Comparison of ENCODE assay signal across 21 cellular contexts in the genomic region with DNA sequence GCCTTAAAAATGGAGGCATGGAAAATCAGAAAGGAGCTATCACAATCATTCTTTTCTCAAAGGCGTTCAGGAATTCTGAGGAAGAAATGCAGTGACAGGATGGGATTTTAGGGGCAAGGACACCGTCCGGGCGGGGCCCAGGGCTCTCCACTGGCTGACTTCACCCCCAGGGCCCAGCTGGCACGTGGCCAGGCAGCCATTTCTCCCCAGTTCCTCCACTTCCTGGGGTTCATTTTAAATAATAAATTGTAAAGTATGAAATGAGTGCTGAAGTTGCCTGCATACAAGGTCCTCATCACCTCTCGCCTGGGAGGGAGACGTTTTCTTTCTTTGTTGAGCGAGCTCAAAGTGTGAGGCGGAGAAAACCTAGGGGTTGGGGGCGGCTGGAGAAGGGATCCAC.
DNase-seq lines count a peak whose midpoint lies in the region; TF ChIP-seq lines count a peak whose summit lies in the region.
"Had no signal": no experiment of that assay in that cellular context is flagged by ENCODE, and none has a peak within 500 bp of the region (broad histone marks: within the 10 kb centered on the region; RNA-seq: fewer than 3 reads in every experiment).

No MANE protein-coding gene starts in this region.

- no peaks in the 10 kb centered on the region for H3K27me3 ChIP-seq in CD8-positive, alpha-beta memory T cell (ENCODE audit: insufficient read depth, low read length, poor library complexity, severe bottlenecking)

- H3K27ac Mint-ChIP-seq in CD8-positive, alpha-beta memory T cell, result no peak overlapping the region
- H3K27ac Mint-ChIP-seq: CD4-positive, CD25-positive, alpha-beta regulatory T cell had no signal

- peaks cover 0 to 67% (median 8%) of the 10 kb centered on the region in 3 donors for H3K36me3 Mint-ChIP-seq in CD8-positive, alpha-beta memory T cell

- H3K4me1 Mint-ChIP-seq in CD8-positive, alpha-beta memory T cell, result peaks cover 7% of the 10 kb centered on the region in 3 donors

- H3K9me3 Mint-ChIP-seq in CD8-positive, alpha-beta memory T cell, result no peaks in the 10 kb centered on the region
- H3K9me3 Mint-ChIP-seq: CD4-positive, CD25-positive, alpha-beta regulatory T cell; H9 had no signal

- intact Hi-C loops in posterior vena cava (cut with DNase I), result no loop called here

- H3K4me3 ChIP-seq in CD8-positive, alpha-beta memory T cell (ENCODE audit: low read length), result no peak overlapping the region
- H3K4me3 ChIP-seq: GM12878 had no signal

- peaks cover 12% of the 10 kb centered on the region for H3K36me3 ChIP-seq in CD8-positive, alpha-beta memory T cell (ENCODE audit: insufficient read depth, low read length)

- H3K9me3 ChIP-seq in CD8-positive, alpha-beta memory T cell (ENCODE audit: low read length), result no peaks in the 10 kb centered on the region
- H3K9me3 ChIP-seq: Caco-2 had no signal

- no peaks in the 10 kb centered on the region for H3K27me3 Mint-ChIP-seq in CD8-positive, alpha-beta memory T cell
- H3K27me3 Mint-ChIP-seq: CD4-positive, CD25-positive, alpha-beta regulatory T cell had no signal

- POLR2A ChIA-PET in RWPE1 (lab: Yijun Ruan, JAX; ENCODE audit: low non-redundant PET), result no interaction called here
- POLR2A ChIA-PET in CD8-positive, alpha-beta memory T cell (lab: Charles Lee), result no interaction called here

- TF ChIP-seq CTCF in RWPE1 (conservative IDR thresholded peaks at IDR 0.05; ENCODE audit: low read depth), result no peak

- H3K27ac ChIP-seq in RWPE1 (peak overlapping the region; percentile 19), cingulate gyrus (ENCODE audit: low read depth, low read length) (peak overlapping the region; percentile 35)
- H3K27ac ChIP-seq in CD8-positive, alpha-beta memory T cell (ENCODE audit: low read depth, low read length), result no peak overlapping the region

- no peaks in the 10 kb centered on the region for H3K4me1 ChIP-seq in CD8-positive, alpha-beta memory T cell (ENCODE audit: insufficient read depth, low read length)
- H3K4me1 ChIP-seq: Caco-2 had no signal

- DNase-seq in RWPE1 (ENCODE audit: low spot score), result no peak
- peak; percentile 47 for DNase-seq in posterior vena cava (ENCODE audit: low spot score)
- DNase-seq in NCI-H1105 treated with DMSO at 0.1 percent for 48 hours (lab: John Stamatoyannopoulos, UW), result no peak
- no peak for DNase-seq in NCI-H1436 (lab: John Stamatoyannopoulos, UW)
- no peak for DNase-seq in CD8-positive, alpha-beta memory T cell
- no peak for DNase-seq in NCI-H1694 treated with DMSO at 0.1 percent for 48 hours (lab: John Stamatoyannopoulos, UW)
- DNase-seq: Caco-2; CD4-positive, CD25-positive, alpha-beta regulatory T cell; DMS 273 treated with DMSO at 0.1 percent for 48 hours; DND-41; H9; KBM-7; MM.1S; NCI-H1092; NCI-H146; NCI-H2081; NCI-H2171; NCI-H524 treated with DMSO at 0.1 percent for 48 hours; Right ventricle myocardium superior had no signal

- H3K4me3 Mint-ChIP-seq in CD8-positive, alpha-beta memory T cell, result no peak overlapping the region
- H3K4me3 Mint-ChIP-seq: CD4-positive, CD25-positive, alpha-beta regulatory T cell; H9 had no signal

- CTCF ChIA-PET in RWPE1 (lab: Yijun Ruan, JAX), result interaction anchor here (0.6 kb wide), 2 partner anchors 102 to 1600 kb away, joined by 3 to 4 read pairs; no protein-coding TSS in a partner anchor
- CTCF ChIA-PET in CD8-positive, alpha-beta memory T cell (lab: Charles Lee), result no interaction called here
